In the genomic region with DNA sequence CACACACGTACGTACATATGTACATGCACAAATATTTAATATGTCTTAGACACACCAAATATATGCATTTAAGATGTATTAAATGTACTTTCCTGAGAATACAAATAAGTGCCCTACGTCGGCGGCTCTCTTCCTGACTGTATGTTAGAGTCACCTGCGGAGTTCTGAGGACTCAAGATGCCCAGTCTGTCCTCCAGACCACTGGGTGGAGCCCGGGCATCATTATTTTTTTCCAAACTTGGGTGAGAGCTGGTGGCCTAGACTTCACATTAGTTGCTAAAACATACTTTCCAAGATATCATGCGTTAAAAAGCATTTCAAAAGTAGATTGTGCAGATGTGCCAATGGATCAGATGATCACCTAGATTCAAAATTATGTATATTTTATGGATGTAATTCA, we compare ENCODE assay signal across 16 cellular contexts. TPM values are rescaled to one million over a fixed set of nuclear protein-coding genes. Genes with fewer than 3 reads are reported as not detected.
DNase-seq lines count a peak whose midpoint lies in the region; ATAC-seq, FAIRE-seq and TF ChIP-seq lines count a peak whose summit lies in the region.
"Had no signal": no experiment of that assay in that cellular context is flagged by ENCODE, and none has a peak within 500 bp of the region (broad histone marks: within the 10 kb centered on the region; RNA-seq: fewer than 3 reads in every experiment).

No MANE protein-coding gene starts in this region.

- no peak overlapping the region for H3K27ac Mint-ChIP-seq in activated naive CD4-positive, alpha-beta T cell treated with anti-CD3 and anti-CD28 coated beads, Interleukin-2, amount 50 U/mL, for 72 hours
- H3K27ac Mint-ChIP-seq in activated naive CD8-positive, alpha-beta T cell treated with anti-CD3 and anti-CD28 coated beads for 36 hours, result no peak overlapping the region
- H3K27ac Mint-ChIP-seq: mesothelial cell of epicardium, neural progenitor cell had no signal

- peak overlapping the region; percentile 1 for H3K4me3 Mint-ChIP-seq in activated naive CD8-positive, alpha-beta T cell treated with anti-CD3 and anti-CD28 coated beads for 36 hours
- H3K4me3 Mint-ChIP-seq: mesothelial cell of epicardium, neural progenitor cell had no signal

- in situ Hi-C loops in SK-MEL-5 (cut with HindIII; ENCODE audit: low pct_unique_long_range_greater_than_20kb, low sequenced_read_pairs), result no loop called here

- 79 to 91% methylated on average over 8 of the region's 8 CpGs for WGBS in upper lobe of left lung, 2 donors
- 80 to 93% methylated on average over 8 of the region's 8 CpGs for WGBS in pancreas, 2 donors

- no peak for TF ChIP-seq POLR2A in upper lobe of left lung (IDR thresholded peaks at IDR 0.05)

- FAIRE-seq in urothelium cell line (lab: Jason Lieb, UNC) (no peak), pancreas (lab: Jason Lieb, UNC) (no peak)

- peak in 1 of 6 experiments; percentile 7 for TF ChIP-seq CTCF in upper lobe of left lung (IDR thresholded peaks at IDR 0.05)
- no peak for TF ChIP-seq CTCF in pancreas (IDR thresholded peaks at IDR 0.05)

- H3K4me1 ChIP-seq in upper lobe of left lung, result peaks cover 0 to 21% (median 10%) of the 10 kb centered on the region in 4 donors
- no peaks in the 10 kb centered on the region for H3K4me1 ChIP-seq in pancreas
- H3K4me1 ChIP-seq: neural progenitor cell, uterus had no signal

- H3K27me3 ChIP-seq in upper lobe of left lung (no peaks in the 10 kb centered on the region), pancreas (no peaks in the 10 kb centered on the region)
- H3K27me3 ChIP-seq: uterus had no signal

- no peaks in the 10 kb centered on the region for H3K27me3 Mint-ChIP-seq in activated naive CD8-positive, alpha-beta T cell treated with anti-CD3 and anti-CD28 coated beads for 36 hours

- no peak for TF ChIP-seq EP300 in upper lobe of left lung (IDR thresholded peaks at IDR 0.05)

- H3K4me3 ChIP-seq in upper lobe of left lung, result peak overlapping the region in 3 of 4 donors; percentile 13 to 91 (median 57)
- H3K4me3 ChIP-seq in pancreas, result no peak overlapping the region
- H3K4me3 ChIP-seq: neural progenitor cell, uterus had no signal

- peak; percentile 43 for DNase-seq in activated naive CD4-positive, alpha-beta T cell treated with Interleukin-2 at 50 U/mL for 16 hours
- no peak for DNase-seq in activated naive CD4-positive, alpha-beta T cell treated with anti-CD3 and anti-CD28 coated beads, Interleukin-2, amount 50 U/mL, for 72 hours (ENCODE audit: low spot score in 2 of 2)
- DNase-seq in SK-MEL-5 (ENCODE audit: low read depth, low spot score) (peak; percentile 10), upper lobe of left lung (no peak), urothelium cell line (ENCODE audit: low spot score) (no peak), NCI-H446 treated with DMSO at 0.1 percent for 48 hours (lab: John Stamatoyannopoulos, UW) (no peak), pancreas (no peak)
- DNase-seq in activated naive CD8-positive, alpha-beta T cell treated with anti-CD3 and anti-CD28 coated beads for 36 hours, result no peak
- DNase-seq: hippocampal formation, kidney glomerular epithelial cell, NCI-H2171 treated with DMSO at 0.1 percent for 48 hours, SHP77 treated with DMSO at 0.1 percent for 48 hours, uterus had no signal

- H3K9me3 ChIP-seq in upper lobe of left lung (no peaks in the 10 kb centered on the region), pancreas (no peaks in the 10 kb centered on the region)
- H3K9me3 ChIP-seq: uterus had no signal

- peaks cover 0 to 16% of the 10 kb centered on the region in 2 donors for H3K9me3 Mint-ChIP-seq in activated naive CD4-positive, alpha-beta T cell treated with anti-CD3 and anti-CD28 coated beads, Interleukin-2, amount 50 U/mL, for 72 hours
- H3K9me3 Mint-ChIP-seq in activated naive CD8-positive, alpha-beta T cell treated with anti-CD3 and anti-CD28 coated beads for 36 hours, result peaks cover 3% of the 10 kb centered on the region
- H3K9me3 Mint-ChIP-seq: mesothelial cell of epicardium, neural progenitor cell had no signal

- H3K36me3 Mint-ChIP-seq in activated naive CD4-positive, alpha-beta T cell treated with anti-CD3 and anti-CD28 coated beads, Interleukin-2, amount 50 U/mL, for 72 hours, result peaks cover 24 to 49% of the 10 kb centered on the region in 2 donors
- H3K36me3 Mint-ChIP-seq in activated naive CD8-positive, alpha-beta T cell treated with anti-CD3 and anti-CD28 coated beads for 36 hours, result peaks cover 41% of the 10 kb centered on the region
- H3K36me3 Mint-ChIP-seq: mesothelial cell of epicardium, neural progenitor cell had no signal

- intact Hi-C loops in pancreas (cut with DNase I), result no loop called here

- peaks cover 57% of the 10 kb centered on the region for H3K4me1 Mint-ChIP-seq in activated naive CD8-positive, alpha-beta T cell treated with anti-CD3 and anti-CD28 coated beads for 36 hours

- peak overlapping the region in 2 of 4 donors; percentile 96 for H3K27ac ChIP-seq in upper lobe of left lung
- no peak overlapping the region for H3K27ac ChIP-seq in pancreas
- H3K27ac ChIP-seq: neural progenitor cell, uterus had no signal

- ATAC-seq in activated naive CD4-positive, alpha-beta T cell treated with anti-CD3 and anti-CD28 coated beads, Interleukin-2, amount 50 U/mL, for 72 hours, result no peak
- ATAC-seq in upper lobe of left lung (ENCODE audit: low FRiP score in 2 of 2) (no peak), pancreas (no peak)
- ATAC-seq: activated CD4-positive, CD25-positive, alpha-beta regulatory T cell treated with anti-CD3 and anti-CD28 coated beads, Interleukin-2, amount 50 U/mL, for 24 hours had no signal

- H3K36me3 ChIP-seq in upper lobe of left lung, result peaks cover 0 to 18% (median 1%) of the 10 kb centered on the region in 4 donors
- no peaks in the 10 kb centered on the region for H3K36me3 ChIP-seq in pancreas
- H3K36me3 ChIP-seq: neural progenitor cell, uterus had no signal

RNA-seq across cellular contexts. Expression of gene IL18R1, which starts 2.9 kb away (rescaled TPM):
- 10 to 100 TPM; 11.7 to 28.3 TPM for total RNA-seq in activated naive CD4-positive, alpha-beta T cell treated with anti-CD3 and anti-CD28 coated beads, Interleukin-2, amount 50 U/mL, for 72 hours
- total RNA-seq in SK-MEL-5 (2014; rRNA removed; shearing (Covaris generic)), result 0.37 and 0.59 TPM in 2 replicates
- polyA plus RNA-seq in SK-MEL-5 (2015; cell fraction: cytosol; rRNA removed), result 0.33 and 0.58 TPM in 2 replicates
- 0.75 and 1.1 TPM in 2 replicates for polyA plus RNA-seq in SK-MEL-5 (2015; cell fraction: nucleus; rRNA removed)
- 10 to 100 TPM; 20.6 to 21.8 TPM for total RNA-seq in activated naive CD8-positive, alpha-beta T cell treated with anti-CD3 and anti-CD28 coated beads for 36 hours
- total RNA-seq in upper lobe of left lung (10 to 100 TPM in 5 of 6 donors, 1 to 10 TPM in 1; 9.4 to 46.9 (median 34.8) TPM), pancreas (1 to 10 TPM in 3 of 6 donors, under 1 TPM in 3; 0.51 to 1.6 (median 0.90) TPM)
- polyA plus RNA-seq in pancreas, result 1 to 10 TPM in 1 of 2 donors, under 1 TPM in 1; 0.68 to 1.3 TPM

RNA-seq across cellular contexts. Expression of gene IL1RL1, which starts 47.1 kb away (rescaled TPM):
- total RNA-seq in activated naive CD4-positive, alpha-beta T cell treated with anti-CD3 and anti-CD28 coated beads, Interleukin-2, amount 50 U/mL, for 72 hours, result 1 to 10 TPM in 1 of 2 donors, under 1 TPM in 1; 0.74 to 1.0 TPM
- not detected in 2 replicates for total RNA-seq in SK-MEL-5 (2014; rRNA removed; shearing (Covaris generic))
- polyA plus RNA-seq in SK-MEL-5 (2015; cell fraction: cytosol; rRNA removed), result not detected in 2 replicates
- polyA plus RNA-seq in SK-MEL-5 (2015; cell fraction: nucleus; rRNA removed), result not detected in 2 replicates
- under 1 TPM; 0.10 to 0.18 TPM for total RNA-seq in activated naive CD8-positive, alpha-beta T cell treated with anti-CD3 and anti-CD28 coated beads for 36 hours
- total RNA-seq in upper lobe of left lung (100 to 1,000 TPM in 1 of 6 donors, 10 to 100 TPM in 5; 26.2 to 203 (median 53.1) TPM), pancreas (1 to 10 TPM in 3 of 6 donors, under 1 TPM in 3; 0.28 to 2.5 (median 1.1) TPM)
- polyA plus RNA-seq in pancreas, result 1 to 10 TPM in 1 of 2 donors, under 1 TPM in 1; 0.53 to 1.3 TPM

Comparison
In these comparisons a context has a peak if more than half of its experiments do, and no peak if none do; other contexts are left out.
1. DNase-seq: peak in activated naive CD4-positive, alpha-beta T cell treated with Interleukin-2 at 50 U/mL for 16 hours (single experiment) and SK-MEL-5 (single experiment); none in activated naive CD4-positive, alpha-beta T cell treated with anti-CD3 and anti-CD28 coated beads, Interleukin-2, amount 50 U/mL, for 72 hours (0 of 2), activated naive CD8-positive, alpha-beta T cell treated with anti-CD3 and anti-CD28 coated beads for 36 hours (single experiment), upper lobe of left lung (0 of 2), urothelium cell line (single experiment), NCI-H446 treated with DMSO at 0.1 percent for 48 hours (single experiment) and pancreas (0 of 6).
2. H3K4me3 ChIP-seq: peak in upper lobe of left lung (3 of 4); none in pancreas (0 of 4).
3. RNA of gene IL1RL1, which starts 47.1 kb away (total RNA-seq): 26.2 to 203 TPM in upper lobe of left lung; 0.28 to 2.5 TPM in pancreas, 0.74 to 1.0 TPM in activated naive CD4-positive, alpha-beta T cell treated with anti-CD3 and anti-CD28 coated beads, Interleukin-2, amount 50 U/mL, for 72 hours, 0.10 to 0.18 TPM in activated naive CD8-positive, alpha-beta T cell treated with anti-CD3 and anti-CD28 coated beads for 36 hours and not detected in SK-MEL-5; every median in the first group is over 4 times any median in the second.